ENCODE assay signal across 10 cellular contexts in the genomic region with DNA sequence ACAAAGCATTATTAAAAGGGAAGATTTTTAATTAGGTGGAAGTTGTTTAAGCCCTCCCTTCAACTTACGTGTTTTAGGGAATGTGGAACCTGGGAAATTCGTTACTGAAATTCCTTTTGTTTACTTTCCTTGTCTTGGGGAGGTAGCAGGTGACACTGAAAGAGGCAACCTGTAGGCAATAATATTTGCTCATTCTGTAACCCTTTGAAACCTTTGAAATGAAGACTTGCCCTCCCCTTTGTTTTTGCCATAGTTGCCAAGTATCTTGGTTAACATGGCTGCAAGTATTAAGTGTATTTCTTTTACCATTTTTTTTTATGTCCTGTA. TPM values are rescaled to one million over a fixed set of nuclear protein-coding genes. Genes with fewer than 3 reads are reported as not detected.
DNase-seq lines count a peak whose midpoint lies in the region; ATAC-seq and TF ChIP-seq lines count a peak whose summit lies in the region.
"Had no signal": no experiment of that assay in that cellular context is flagged by ENCODE, and none has a peak within 500 bp of the region (broad histone marks: within the 10 kb centered on the region; RNA-seq: fewer than 3 reads in every experiment).

No MANE protein-coding gene starts in this region.

- CTCF ChIA-PET in activated CD4-positive, alpha-beta memory T cell treated with anti-CD3 and anti-CD28 coated beads, Interleukin-2, amount 10 ng/mL, durations not matched to agents 7 days and 5 days (lab: Charles Lee), result interaction anchor here (0.6 to 4.6 kb wide), 7 partner anchors 73 to 273 kb away, joined by 3 to 31 read pairs (median 4); no protein-coding TSS in a partner anchor

- H3F3A ChIP-seq in smooth muscle cell (ENCODE audit: low read depth), result no peaks in the 10 kb centered on the region

- WGBS in smooth muscle cell (ENCODE audit: low lambda C conversion rate), result 44% methylated on average over 2 of the region's 2 CpGs

- TF ChIP-seq CTCF in HFF-Myc (IDR thresholded peaks at IDR 0.05; ENCODE audit: low read depth, low read length, missing control alignments) (no peak), smooth muscle cell (IDR thresholded peaks at IDR 0.05; ENCODE audit: borderline replicate concordance, insufficient read depth, poor library complexity, severe bottlenecking) (no peak)

- H3K36me3 ChIP-seq in iPS-15b (ENCODE audit: control insufficient read depth, insufficient read depth, low read length), result no peaks in the 10 kb centered on the region
- no peaks in the 10 kb centered on the region for H3K36me3 ChIP-seq in smooth muscle cell (ENCODE audit: low read depth)

- H3K4me3 Mint-ChIP-seq in activated CD4-positive, alpha-beta memory T cell treated with anti-CD3 and anti-CD28 coated beads, Interleukin-2, amount 10 ng/mL, durations not matched to agents 7 days and 5 days, result peak overlapping the region; percentile 85

- DNase-seq in HFF-Myc (ENCODE audit: extremely low read depth, low read depth) (no peak), smooth muscle cell (lab: John Stamatoyannopoulos, UW; ENCODE audit: unreplicated experiment) (no peak), cerebellar nuclear complex (lab: John Stamatoyannopoulos, UW) (no peak)
- no peak for DNase-seq in activated CD4-positive, alpha-beta memory T cell treated with anti-CD3 and anti-CD28 coated beads, Interleukin-2, amount 10 ng/mL, durations not matched to agents 7 days and 5 days
- DNase-seq in effector CD8-positive, alpha-beta T cell (lab: John Stamatoyannopoulos, UW), result no peak
- DNase-seq: NCI-H2081 treated with DMSO at 0.1 percent for 48 hours, occipital lobe had no signal

- H3K4me3 ChIP-seq in HFF-Myc (replicated peaks; ENCODE audit: low read depth, low read length), result peak overlapping the region; percentile 73
- H3K4me3 ChIP-seq in iPS-15b (ENCODE audit: low read depth, low read length), result peak overlapping the region; percentile 60
- H3K4me3 ChIP-seq in smooth muscle cell, result peak overlapping the region; percentile 80

- no peaks in the 10 kb centered on the region for H3K9me3 Mint-ChIP-seq in activated CD4-positive, alpha-beta memory T cell treated with anti-CD3 and anti-CD28 coated beads, Interleukin-2, amount 10 ng/mL, durations not matched to agents 7 days and 5 days

- H3K27me3 Mint-ChIP-seq in activated CD4-positive, alpha-beta memory T cell treated with anti-CD3 and anti-CD28 coated beads, Interleukin-2, amount 10 ng/mL, durations not matched to agents 7 days and 5 days, result no peaks in the 10 kb centered on the region

- peaks cover 58% of the 10 kb centered on the region for H4K20me1 ChIP-seq in smooth muscle cell (ENCODE audit: low read depth)

- H3K9me3 ChIP-seq in iPS-15b (ENCODE audit: control insufficient read depth, insufficient read depth, low read length), result no peaks in the 10 kb centered on the region
- H3K9me3 ChIP-seq in smooth muscle cell (replicated peaks; ENCODE audit: low read depth), result no peaks in the 10 kb centered on the region

- ATAC-seq in GM19452 (IDR thresholded peaks at IDR 0.05; ENCODE audit: unreplicated experiment), result no peak
- no peak for ATAC-seq in HG03460 (IDR thresholded peaks at IDR 0.05; ENCODE audit: unreplicated experiment)

- H2AFZ ChIP-seq in smooth muscle cell (ENCODE audit: low read depth), result no peak overlapping the region

- peaks cover 51% of the 10 kb centered on the region for H3K36me3 Mint-ChIP-seq in activated CD4-positive, alpha-beta memory T cell treated with anti-CD3 and anti-CD28 coated beads, Interleukin-2, amount 10 ng/mL, durations not matched to agents 7 days and 5 days (ENCODE audit: low read depth)

- H3K4me1 ChIP-seq in iPS-15b (ENCODE audit: control insufficient read depth, insufficient read depth, low read length) (peaks cover 7% of the 10 kb centered on the region), smooth muscle cell (ENCODE audit: low read depth) (peaks cover 42% of the 10 kb centered on the region)

- H3K27ac Mint-ChIP-seq in activated CD4-positive, alpha-beta memory T cell treated with anti-CD3 and anti-CD28 coated beads, Interleukin-2, amount 10 ng/mL, durations not matched to agents 7 days and 5 days, result peak overlapping the region; percentile 71

- H3K4me1 Mint-ChIP-seq in activated CD4-positive, alpha-beta memory T cell treated with anti-CD3 and anti-CD28 coated beads, Interleukin-2, amount 10 ng/mL, durations not matched to agents 7 days and 5 days, result peaks cover 62% of the 10 kb centered on the region

- H3K79me2 ChIP-seq in smooth muscle cell (ENCODE audit: low read depth), result peaks cover 58% of the 10 kb centered on the region

- no peak overlapping the region for H3K27ac ChIP-seq in smooth muscle cell (ENCODE audit: low read depth)

- H3K4me2 ChIP-seq in smooth muscle cell, result peak overlapping the region; percentile 89

- H3K27me3 ChIP-seq in iPS-15b (ENCODE audit: control insufficient read depth, insufficient read depth, low read length) (peaks cover 12% of the 10 kb centered on the region), smooth muscle cell (ENCODE audit: low read depth) (no peaks in the 10 kb centered on the region)

- POLR2A ChIA-PET in activated CD4-positive, alpha-beta memory T cell treated with anti-CD3 and anti-CD28 coated beads, Interleukin-2, amount 10 ng/mL, durations not matched to agents 7 days and 5 days (lab: Charles Lee), result interaction anchor here (0.9 to 6.7 kb wide), 7 partner anchors 15 to 273 kb away, joined by 3 to 111 read pairs (median 16); no protein-coding TSS in a partner anchor

- no peak overlapping the region for H3K9ac ChIP-seq in iPS-15b (ENCODE audit: low read depth, low read length)
- H3K9ac ChIP-seq in smooth muscle cell (ENCODE audit: low read depth), result peak overlapping the region; percentile 69

RNA-seq across cellular contexts. Expression of gene MRPS6, which starts 1.7 kb away (rescaled TPM):
- 10 to 100 TPM; 75.2 to 79.2 TPM for total RNA-seq in activated CD4-positive, alpha-beta memory T cell treated with anti-CD3 and anti-CD28 coated beads, Interleukin-2, amount 10 ng/mL, durations not matched to agents 7 days and 5 days
- total RNA-seq in smooth muscle cell, result 44.5 and 47.8 TPM in 2 replicates
- polyA plus RNA-seq in smooth muscle cell, result 142 and 152 TPM in 2 replicates

RNA-seq across cellular contexts. Expression of gene SLC5A3, which starts 1.7 kb away (rescaled TPM):
- 10 to 100 TPM; 23.3 to 26.0 TPM for total RNA-seq in activated CD4-positive, alpha-beta memory T cell treated with anti-CD3 and anti-CD28 coated beads, Interleukin-2, amount 10 ng/mL, durations not matched to agents 7 days and 5 days
- 24.5 and 24.6 TPM in 2 replicates for total RNA-seq in smooth muscle cell
- 2.0 and 3.2 TPM in 2 replicates for polyA plus RNA-seq in smooth muscle cell
